ENCODE assay signal across 8 cellular contexts in the genomic region with DNA sequence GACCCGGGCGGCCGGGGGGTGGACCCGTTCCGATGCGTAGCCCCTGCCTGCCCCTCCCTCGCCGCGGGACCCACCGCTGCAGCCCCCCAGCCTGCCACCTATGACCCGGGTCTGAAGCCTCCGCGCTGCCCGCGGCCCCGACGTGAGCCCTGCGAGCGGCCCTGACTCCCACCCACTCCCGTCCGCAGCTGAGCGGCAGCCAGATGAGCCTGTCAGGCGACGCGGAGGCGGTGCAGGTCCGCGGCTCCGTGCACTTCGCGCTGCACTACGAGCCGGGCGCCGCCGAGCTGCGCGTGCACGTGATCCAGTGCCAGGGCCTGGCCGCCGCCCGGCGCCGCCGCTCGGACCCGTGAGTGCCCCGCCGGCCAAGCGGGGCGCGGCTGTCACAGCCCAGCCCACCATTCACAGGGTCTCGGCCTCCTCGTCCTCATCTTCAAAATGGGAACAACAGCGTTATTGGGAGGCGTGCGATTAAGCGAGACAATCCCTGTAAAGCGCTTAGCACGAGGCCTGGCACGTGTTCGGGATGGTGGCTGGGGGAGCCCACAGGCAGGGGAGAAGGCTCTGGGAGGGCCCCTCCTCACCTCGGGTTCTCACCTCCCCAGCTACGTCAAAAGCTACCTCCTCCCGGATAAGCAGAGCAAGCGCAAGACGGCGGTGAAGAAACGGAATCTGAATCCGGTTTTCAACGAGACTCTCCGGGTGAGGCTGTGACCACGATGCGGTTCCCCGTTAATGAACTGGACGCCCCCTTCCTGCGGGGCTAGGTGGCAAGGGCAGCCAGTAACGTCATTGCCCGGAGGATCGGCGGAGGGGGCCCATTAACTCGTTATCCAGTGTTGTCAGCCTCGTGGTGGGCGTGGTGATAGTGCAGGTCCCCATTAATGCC. TPM values are rescaled to one million over a fixed set of nuclear protein-coding genes. Genes with fewer than 3 reads are reported as not detected.
A peak's percentile ranks its signal among the peaks of the same experiment; 100 is the strongest.
DNase-seq lines count a peak whose midpoint lies in the region; ATAC-seq, FAIRE-seq and TF ChIP-seq lines count a peak whose summit lies in the region.

No MANE protein-coding gene starts in this region.

- TF ChIP-seq POLR2A in H54 (IDR thresholded peaks at IDR 0.05; ENCODE audit: low read depth, low read length): no peak

- H3K4me3 ChIP-seq in neural cell (ENCODE audit: low read length): peak overlapping the region; percentile 63

- no peak for TF ChIP-seq CTCF in neural cell (IDR thresholded peaks at IDR 0.05; ENCODE audit: poor library complexity, severe bottlenecking)

- FAIRE-seq in H54 (lab: Jason Lieb, UNC): no peak

- H3K27me3 ChIP-seq in neural cell (ENCODE audit: insufficient read depth, low read depth, low read length): peaks cover 31% of the 10 kb centered on the region

- no peak for TF ChIP-seq EP300 in neural cell (conservative IDR thresholded peaks at IDR 0.05; ENCODE audit: poor library complexity, severe bottlenecking)

- no peak overlapping the region for H3K9ac ChIP-seq in neural cell (ENCODE audit: low read length)

- no peaks in the 10 kb centered on the region for H4K20me1 ChIP-seq in neural cell (ENCODE audit: insufficient read depth)

- H3K9me3 ChIP-seq in neural cell (ENCODE audit: low read length): no peaks in the 10 kb centered on the region

- no peak overlapping the region for H2AFZ ChIP-seq in neural cell (ENCODE audit: low read depth, low read length)

- no peak for DNase-seq in activated CD4-positive, CD25-positive, alpha-beta regulatory T cell (lab: John Stamatoyannopoulos, UW)
- DNase-seq in RPMI8226: peak; percentile 68
- DNase-seq in fibroblast of peridontal ligament (ENCODE audit: extremely low read depth): peak; percentile 39
- no peak for DNase-seq in H54 (ENCODE audit: insufficient read length, low spot score)
- no peak for DNase-seq in activated naive CD4-positive, alpha-beta T cell (lab: John Stamatoyannopoulos, UW)

- peak; percentile 33 to 52 for ATAC-seq in activated CD4-positive, CD25-positive, alpha-beta regulatory T cell treated with anti-CD3 and anti-CD28 coated beads, Interleukin-2, amount 50 U/mL, for 24 hours
- ATAC-seq in GM18519 (IDR thresholded peaks at IDR 0.05; ENCODE audit: low FRiP score, unreplicated experiment): no peak

- H3K27ac ChIP-seq in neural cell (ENCODE audit: low read length): no peak overlapping the region

- no peak overlapping the region for H3K4me2 ChIP-seq in neural cell (ENCODE audit: low read length)

- H3K36me3 ChIP-seq in neural cell (ENCODE audit: insufficient read depth, low read length): no peaks in the 10 kb centered on the region

- no peak for TF ChIP-seq RAD21 in neural cell (conservative IDR thresholded peaks at IDR 0.05)

- no peaks in the 10 kb centered on the region for H3K9me2 ChIP-seq in neural cell (ENCODE audit: insufficient read depth, low read length)

- H3K79me2 ChIP-seq in neural cell (replicated peaks; ENCODE audit: insufficient read depth, low read length): no peaks in the 10 kb centered on the region

- H3F3A ChIP-seq in neural cell (ENCODE audit: insufficient read depth, low read length, poor library complexity, severe bottlenecking): no peaks in the 10 kb centered on the region

TF ChIP-seq in neural cell, 6 proteins besides CTCF, POLR2A, EP300 and RAD21:
- TF ChIP-seq MXI1 (conservative IDR thresholded peaks at IDR 0.05; ENCODE audit: poor library complexity, severe bottlenecking) (peak; percentile 17), SMC3 (conservative IDR thresholded peaks at IDR 0.05; ENCODE audit: poor library complexity) (no peak), TAF1 (IDR thresholded peaks at IDR 0.05; ENCODE audit: low read depth) (no peak), EZH2 (IDR thresholded peaks at IDR 0.05; ENCODE audit: borderline replicate concordance, insufficient read depth, low read length, poor library complexity, severe bottlenecking) (no peak), POLR2AphosphoS5 (IDR thresholded peaks at IDR 0.05) (peak; percentile 11)
- TF ChIP-seq, protein P1, sequence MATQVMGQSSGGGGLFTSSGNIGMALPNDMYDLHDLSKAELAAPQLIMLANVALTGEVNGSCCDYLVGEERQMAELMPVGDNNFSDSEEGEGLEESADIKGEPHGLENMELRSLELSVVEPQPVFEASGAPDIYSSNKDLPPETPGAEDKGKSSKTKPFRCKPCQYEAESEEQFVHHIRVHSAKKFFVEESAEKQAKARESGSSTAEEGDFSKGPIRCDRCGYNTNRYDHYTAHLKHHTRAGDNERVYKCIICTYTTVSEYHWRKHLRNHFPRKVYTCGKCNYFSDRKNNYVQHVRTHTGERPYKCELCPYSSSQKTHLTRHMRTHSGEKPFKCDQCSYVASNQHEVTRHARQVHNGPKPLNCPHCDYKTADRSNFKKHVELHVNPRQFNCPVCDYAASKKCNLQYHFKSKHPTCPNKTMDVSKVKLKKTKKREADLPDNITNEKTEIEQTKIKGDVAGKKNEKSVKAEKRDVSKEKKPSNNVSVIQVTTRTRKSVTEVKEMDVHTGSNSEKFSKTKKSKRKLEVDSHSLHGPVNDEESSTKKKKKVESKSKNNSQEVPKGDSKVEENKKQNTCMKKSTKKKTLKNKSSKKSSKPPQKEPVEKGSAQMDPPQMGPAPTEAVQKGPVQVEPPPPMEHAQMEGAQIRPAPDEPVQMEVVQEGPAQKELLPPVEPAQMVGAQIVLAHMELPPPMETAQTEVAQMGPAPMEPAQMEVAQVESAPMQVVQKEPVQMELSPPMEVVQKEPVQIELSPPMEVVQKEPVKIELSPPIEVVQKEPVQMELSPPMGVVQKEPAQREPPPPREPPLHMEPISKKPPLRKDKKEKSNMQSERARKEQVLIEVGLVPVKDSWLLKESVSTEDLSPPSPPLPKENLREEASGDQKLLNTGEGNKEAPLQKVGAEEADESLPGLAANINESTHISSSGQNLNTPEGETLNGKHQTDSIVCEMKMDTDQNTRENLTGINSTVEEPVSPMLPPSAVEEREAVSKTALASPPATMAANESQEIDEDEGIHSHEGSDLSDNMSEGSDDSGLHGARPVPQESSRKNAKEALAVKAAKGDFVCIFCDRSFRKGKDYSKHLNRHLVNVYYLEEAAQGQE (IDR thresholded peaks at IDR 0.05; ENCODE audit: borderline replicate concordance): no peak

RNA-seq across cellular contexts. Expression of gene SYTL1, which starts 8.2 kb away (rescaled TPM):
- not detected in 2 replicates for polyA plus RNA-seq in neural cell
- 0.46 TPM in 1 of 2 replicates, not detected in the other for polyA minus RNA-seq in neural cell

RNA-seq across cellular contexts. Expression of gene MAP3K6, which starts 16.7 kb away (rescaled TPM):
- polyA plus RNA-seq in neural cell: 1.6 and 4.4 TPM in 2 replicates
- polyA minus RNA-seq in neural cell: 1.2 and 1.6 TPM in 2 replicates

RNA-seq across cellular contexts. Expression of gene FCN3, which starts 24.6 kb away (rescaled TPM):
- polyA plus RNA-seq in neural cell: not detected in 2 replicates
- not detected in 2 replicates for polyA minus RNA-seq in neural cell

RNA-seq across cellular contexts. Expression of gene TMEM222, which starts 28.1 kb away (rescaled TPM):
- 69.9 and 80.6 TPM in 2 replicates for polyA plus RNA-seq in neural cell
- polyA minus RNA-seq in neural cell: 31.9 and 34.2 TPM in 2 replicates

RNA-seq across cellular contexts. Expression of gene CD164L2, which starts 33.1 kb away (rescaled TPM):
- polyA plus RNA-seq in neural cell: not detected in 2 replicates
- polyA minus RNA-seq in neural cell: not detected in 2 replicates

Comparison
In these comparisons a context has a peak if more than half of its experiments do, and no peak if none do; other contexts are left out.
1. DNase-seq: peak in RPMI8226 (single experiment) and fibroblast of peridontal ligament (single experiment); none in activated CD4-positive, CD25-positive, alpha-beta regulatory T cell (0 of 4), H54 (single experiment) and activated naive CD4-positive, alpha-beta T cell (0 of 4).